ENCODE assay signal across 16 cellular contexts in the genomic region with DNA sequence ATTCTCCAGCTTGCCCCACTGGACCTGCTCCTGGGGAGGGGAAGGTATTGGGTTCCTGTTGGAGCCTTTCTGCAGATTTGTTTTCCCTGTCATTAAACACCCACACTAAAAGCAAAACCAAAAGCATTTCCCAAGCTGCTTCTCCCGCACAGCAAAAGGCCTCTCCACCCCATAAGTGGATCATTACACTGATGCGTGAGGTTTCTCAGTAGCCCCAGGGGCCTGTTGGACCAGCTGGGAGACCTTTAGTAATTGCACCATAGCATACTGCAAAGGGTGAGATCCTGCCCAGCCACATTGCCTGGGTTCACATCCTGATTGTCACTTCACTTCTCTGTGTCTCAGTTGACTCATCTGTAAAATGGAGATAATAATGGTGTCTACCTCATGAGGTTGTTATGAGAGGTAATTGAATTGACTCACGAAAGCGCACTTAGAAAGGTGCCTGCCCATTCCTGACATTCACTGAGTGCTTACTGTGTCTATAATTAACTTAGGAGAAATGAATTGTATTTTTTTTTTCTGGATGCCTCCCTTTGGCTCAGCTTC. TPM values are rescaled to one million over a fixed set of nuclear protein-coding genes. Genes with fewer than 3 reads are reported as not detected.
DNase-seq lines count a peak whose midpoint lies in the region; ATAC-seq and TF ChIP-seq lines count a peak whose summit lies in the region.
"Had no signal": no experiment of that assay in that cellular context is flagged by ENCODE, and none has a peak within 500 bp of the region (broad histone marks: within the 10 kb centered on the region; RNA-seq: fewer than 3 reads in every experiment).

No MANE protein-coding gene starts in this region.

- H3K4me1 Mint-ChIP-seq in natural killer cell treated with Interleukin-12 subunit alpha and Interleukin-12 subunit beta and Interleukin-15 and Interleukin-18, amount 100 ng/mL, for 72 hours (ENCODE audit: low read depth in 2 of 2) = peaks cover 5 to 19% of the 10 kb centered on the region in 2 donors
- peaks cover 14 to 15% of the 10 kb centered on the region in 2 donors for H3K4me1 Mint-ChIP-seq in natural killer cell
- H3K4me1 Mint-ChIP-seq: B cell had no signal

- no peaks in the 10 kb centered on the region for H3K9me3 Mint-ChIP-seq in natural killer cell treated with Interleukin-12 subunit alpha and Interleukin-12 subunit beta and Interleukin-15 and Interleukin-18, amount 100 ng/mL, for 72 hours
- no peaks in the 10 kb centered on the region for H3K9me3 Mint-ChIP-seq in natural killer cell
- H3K9me3 Mint-ChIP-seq: CD4-positive, alpha-beta T cell had no signal

- TF ChIP-seq CTCF in natural killer cell (IDR thresholded peaks at IDR 0.05) (no peak), GM10266 (IDR thresholded peaks at IDR 0.05; ENCODE audit: control insufficient read depth, insufficient read depth, low read depth, missing control alignments) (no peak)

- H3K36me3 Mint-ChIP-seq in natural killer cell treated with Interleukin-12 subunit alpha and Interleukin-12 subunit beta and Interleukin-15 and Interleukin-18, amount 100 ng/mL, for 72 hours = peaks cover 5% of the 10 kb centered on the region
- H3K36me3 Mint-ChIP-seq in natural killer cell = peaks cover 12% of the 10 kb centered on the region

- peak overlapping the region in 1 of 2 donors; percentile 43 for H3K27ac Mint-ChIP-seq in natural killer cell treated with Interleukin-12 subunit alpha and Interleukin-12 subunit beta and Interleukin-15 and Interleukin-18, amount 100 ng/mL, for 72 hours
- H3K27ac Mint-ChIP-seq in natural killer cell = no peak overlapping the region
- H3K27ac Mint-ChIP-seq: B cell; CD4-positive, alpha-beta T cell had no signal

- H3K4me3 Mint-ChIP-seq in natural killer cell treated with Interleukin-12 subunit alpha and Interleukin-12 subunit beta and Interleukin-15 and Interleukin-18, amount 100 ng/mL, for 72 hours = no peak overlapping the region
- H3K4me3 Mint-ChIP-seq in natural killer cell = no peak overlapping the region
- H3K4me3 Mint-ChIP-seq: B cell; CD4-positive, alpha-beta T cell had no signal

- intact Hi-C loops in natural killer cell (cut with micrococcal nuclease) = no loop called here

- ATAC-seq in natural killer cell treated with Interleukin-12 subunit alpha and Interleukin-12 subunit beta and Interleukin-15 and Interleukin-18, amount 100 ng/mL, for 72 hours = peak; percentile 57 to 66
- no peak for ATAC-seq in natural killer cell
- ATAC-seq in esophagus mucosa = peak; percentile 83

- no peaks in the 10 kb centered on the region for H3K27me3 Mint-ChIP-seq in natural killer cell treated with Interleukin-12 subunit alpha and Interleukin-12 subunit beta and Interleukin-15 and Interleukin-18, amount 100 ng/mL, for 72 hours
- no peaks in the 10 kb centered on the region for H3K27me3 Mint-ChIP-seq in natural killer cell (ENCODE audit: low read depth in 2 of 2)
- H3K27me3 Mint-ChIP-seq: B cell; CD4-positive, alpha-beta T cell had no signal

- DNase-seq in natural killer cell treated with Interleukin-12 subunit alpha and Interleukin-12 subunit beta and Interleukin-15 and Interleukin-18, amount 100 ng/mL, for 72 hours (ENCODE audit: low spot score) = peak; percentile 26
- DNase-seq in natural killer cell = no peak
- peak; percentile 69 for DNase-seq in NCI-H2081 treated with DMSO at 0.1 percent for 48 hours (lab: John Stamatoyannopoulos, UW)
- no peak for DNase-seq in stimulated activated CD4-positive, alpha-beta T cell treated with anti-CD3 and anti-CD28 coated beads, Interleukin-15, amount 100 ng/mL, for 24 hours
- no peak for DNase-seq in GDM1 (lab: John Stamatoyannopoulos, UW)
- no peak for DNase-seq in GM10266 (ENCODE audit: extremely low spot score)
- DNase-seq: CD4-positive, alpha-beta T cell; DND-41; Karpas-422; NCI-H1436; NCI-H2107; NCI-H510A; NK-92 treated with Interleukin-12 subunit alpha and Interleukin-12 subunit beta, amount 100 ng/mL, for 24 hours had no signal

RNA-seq across cellular contexts. Expression of a gene that starts 43.9 kb away (rescaled TPM):
- 1 to 10 TPM; 6.8 to 7.7 TPM for total RNA-seq in natural killer cell treated with Interleukin-12 subunit alpha and Interleukin-12 subunit beta and Interleukin-15 and Interleukin-18, amount 100 ng/mL, for 72 hours
- total RNA-seq in natural killer cell = 10 to 100 TPM; 25.9 to 53.2 (median 30.8) TPM
- total RNA-seq in esophagus mucosa = 0.16 TPM

RNA-seq across cellular contexts. Expression of a gene that starts 49.4 kb away (rescaled TPM):
- total RNA-seq in natural killer cell treated with Interleukin-12 subunit alpha and Interleukin-12 subunit beta and Interleukin-15 and Interleukin-18, amount 100 ng/mL, for 72 hours = not detected
- total RNA-seq in natural killer cell (not detected), esophagus mucosa (0.08 TPM)
- total RNA-seq: B cell; CD4-positive, alpha-beta T cell; SJSA1 had no signal

Comparison
In these comparisons a context has a peak if more than half of its experiments do, and no peak if none do; other contexts are left out.
1. ATAC-seq: peak in natural killer cell treated with Interleukin-12 subunit alpha and Interleukin-12 subunit beta and Interleukin-15 and Interleukin-18, amount 100 ng/mL, for 72 hours (2 of 2) and esophagus mucosa (single experiment); none in natural killer cell (0 of 3).
2. DNase-seq: peak in natural killer cell treated with Interleukin-12 subunit alpha and Interleukin-12 subunit beta and Interleukin-15 and Interleukin-18, amount 100 ng/mL, for 72 hours (single experiment) and NCI-H2081 treated with DMSO at 0.1 percent for 48 hours (single experiment); none in natural killer cell (single experiment), stimulated activated CD4-positive, alpha-beta T cell treated with anti-CD3 and anti-CD28 coated beads, Interleukin-15, amount 100 ng/mL, for 24 hours (single experiment), GDM1 (single experiment) and GM10266 (single experiment).